ENCODE assay signal across 23 cellular contexts in the genomic region with DNA sequence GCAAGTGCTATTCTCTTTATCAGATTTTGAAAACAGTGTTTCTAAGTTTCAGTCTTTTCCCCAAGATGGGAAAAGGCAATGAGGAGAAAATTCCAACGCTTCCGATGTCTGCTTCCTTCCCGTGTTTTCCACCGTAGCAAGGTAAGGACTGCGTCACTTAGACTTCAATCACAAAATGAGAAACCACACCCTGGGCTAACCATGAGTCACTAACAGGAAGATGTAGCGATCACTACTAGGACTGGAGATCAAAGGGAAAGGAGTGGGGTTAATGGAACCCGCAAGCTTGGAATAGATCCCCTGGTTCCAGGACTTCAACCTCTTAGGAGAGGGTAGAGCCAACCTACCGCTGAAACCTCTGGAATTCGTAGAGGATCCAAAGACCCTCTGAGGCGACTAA.
"Had no signal": no experiment of that assay in that cellular context is flagged by ENCODE, and none has a peak within 500 bp of the region (broad histone marks: within the 10 kb centered on the region; RNA-seq: fewer than 3 reads in every experiment).

No MANE protein-coding gene starts in this region.

- H3K36me3 Mint-ChIP-seq: naive thymus-derived CD8-positive, alpha-beta T cell; stimulated activated effector memory CD8-positive, alpha-beta T cell treated with anti-CD3 and anti-CD28 coated beads, Interleukin-12 subunit alpha, Interleukin-12 subunit beta, amount 100 ng/mL, for 72 hours; type B pancreatic cell had no signal

- ATAC-seq: left colon; left ventricle myocardium superior; lower lobe of right lung; naive thymus-derived CD8-positive, alpha-beta T cell; right cardiac atrium; stimulated activated effector memory CD8-positive, alpha-beta T cell treated with anti-CD3 and anti-CD28 coated beads, Interleukin-12 subunit alpha, Interleukin-12 subunit beta, amount 100 ng/mL, for 72 hours; stimulated activated naive CD8-positive, alpha-beta T cell treated with anti-CD3 and anti-CD28 coated beads, Interleukin-15, Interleukin-2, amounts not matched to agents 100 U/mL and 50 U/mL, for 24 hours had no signal

- H3K4me1 Mint-ChIP-seq: immature natural killer cell; naive thymus-derived CD8-positive, alpha-beta T cell; nephron progenitor cell; stimulated activated effector memory CD8-positive, alpha-beta T cell treated with anti-CD3 and anti-CD28 coated beads, Interleukin-12 subunit alpha, Interleukin-12 subunit beta, amount 100 ng/mL, for 72 hours had no signal

- H3K27ac Mint-ChIP-seq: immature natural killer cell; naive thymus-derived CD8-positive, alpha-beta T cell; nephron progenitor cell; stimulated activated effector memory CD8-positive, alpha-beta T cell treated with anti-CD3 and anti-CD28 coated beads, Interleukin-12 subunit alpha, Interleukin-12 subunit beta, amount 100 ng/mL, for 72 hours; type B pancreatic cell had no signal

- H3K4me3 ChIP-seq: dorsolateral prefrontal cortex, lower lobe of right lung, prostate gland, sigmoid colon, testis, tibial artery had no signal

- H3K27ac ChIP-seq: dorsolateral prefrontal cortex, lower lobe of right lung, prostate gland, sigmoid colon, testis, tibial artery had no signal

- H3K9me3 Mint-ChIP-seq: type B pancreatic cell had no signal

- H3K27me3 Mint-ChIP-seq: naive thymus-derived CD8-positive, alpha-beta T cell; type B pancreatic cell had no signal

- H3K4me3 Mint-ChIP-seq: immature natural killer cell; naive thymus-derived CD8-positive, alpha-beta T cell; nephron progenitor cell; stimulated activated effector memory CD8-positive, alpha-beta T cell treated with anti-CD3 and anti-CD28 coated beads, Interleukin-12 subunit alpha, Interleukin-12 subunit beta, amount 100 ng/mL, for 72 hours; type B pancreatic cell had no signal

- DNase-seq: dorsolateral prefrontal cortex; effector CD4-positive, alpha-beta T cell; hypothalamus; immature natural killer cell; islet precursor cell; kidney glomerular epithelial cell; left colon; left ventricle myocardium superior; lower lobe of right lung; naive thymus-derived CD8-positive, alpha-beta T cell; nephron progenitor cell; nucleus accumbens; right cardiac atrium; sigmoid colon; stimulated activated CD4-positive, alpha-beta T cell treated with anti-CD3 and anti-CD28 coated beads, Interleukin-2, amount 100 ng/mL, for 24 hours; stimulated activated CD4-positive, alpha-beta T cell treated with anti-CD3 and anti-CD28 coated beads, Interleukin-4, amount 100 ng/mL, for 24 hours; stimulated activated naive CD8-positive, alpha-beta T cell treated with anti-CD3 and anti-CD28 coated beads, Interleukin-15, Interleukin-2, amounts not matched to agents 100 U/mL and 50 U/mL, for 24 hours; substantia nigra; testis; tibial artery had no signal
